9 cellular contexts compared by ENCODE assay signal in the genomic region with DNA sequence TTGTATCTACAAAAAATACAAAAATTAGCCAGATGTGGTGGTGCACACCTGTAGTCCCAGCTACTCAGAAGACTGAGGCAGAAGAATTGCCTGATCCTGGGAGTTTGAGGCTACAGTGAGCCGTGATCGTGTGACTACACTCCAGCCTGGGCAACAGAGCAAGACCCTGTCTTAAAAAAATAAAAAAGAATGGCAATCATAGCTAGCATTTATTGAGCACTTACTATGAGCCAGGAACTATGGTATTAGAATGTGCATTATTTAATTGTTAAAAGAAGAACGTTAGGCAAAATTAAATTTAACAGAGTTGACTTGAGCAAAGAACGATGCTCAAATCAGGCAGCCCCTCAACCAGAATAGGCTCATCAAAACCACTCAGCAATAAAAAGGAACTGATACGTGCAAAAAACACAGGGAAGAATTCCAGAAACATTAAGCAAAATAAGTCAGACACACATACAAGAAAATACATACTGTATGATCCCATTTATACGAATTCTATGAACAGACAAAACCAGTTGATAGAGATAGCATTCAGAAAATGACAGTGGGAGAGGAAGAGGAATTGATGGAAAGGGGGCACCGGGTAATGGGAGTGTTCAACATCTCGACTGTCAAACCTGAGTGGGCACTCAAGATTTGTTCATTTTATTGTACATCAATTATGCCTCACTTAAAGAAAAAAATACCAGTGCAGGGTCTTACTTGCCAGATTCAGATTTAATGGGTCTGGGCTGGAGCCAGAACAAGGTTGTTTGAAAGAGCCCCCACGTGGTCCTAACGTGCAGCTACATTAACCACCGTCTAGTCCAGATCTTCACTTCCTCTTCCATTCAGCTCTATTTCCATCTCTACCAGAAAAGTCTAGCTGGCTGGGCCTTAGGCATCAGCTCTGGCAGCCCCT. TPM values are rescaled to one million over a fixed set of nuclear protein-coding genes. Genes with fewer than 3 reads are reported as not detected.
A peak's percentile ranks its signal among the peaks of the same experiment; 100 is the strongest.
DNase-seq lines count a peak whose midpoint lies in the region; ATAC-seq and TF ChIP-seq lines count a peak whose summit lies in the region.
"Had no signal": no experiment of that assay in that cellular context is flagged by ENCODE, and none has a peak within 500 bp of the region (broad histone marks: within the 10 kb centered on the region; RNA-seq: fewer than 3 reads in every experiment).

No MANE protein-coding gene starts in this region.

- 60% methylated on average over 11 of the region's 11 CpGs for WGBS in esophagus muscularis mucosa

- ATAC-seq in Right ventricle myocardium superior (ENCODE audit: poor library complexity) (peak; percentile 28), Right ventricle myocardium inferior (no peak), HG03442 (IDR thresholded peaks at IDR 0.05; ENCODE audit: unreplicated experiment) (peak; percentile 52), T-cell (replicated peaks in 1 of 4) (peak; percentile 58 to 65 (median 62)), left colon (no peak), HG02571 (IDR thresholded peaks at IDR 0.05; ENCODE audit: unreplicated experiment) (no peak)
- peak; percentile 65 for ATAC-seq in stimulated activated naive CD8-positive, alpha-beta T cell treated with anti-CD3 and anti-CD28 coated beads, Interleukin-15, Interleukin-2, amounts not matched to agents 100 U/mL and 50 U/mL, for 24 hours

- no peak for DNase-seq in Right ventricle myocardium superior
- DNase-seq in Right ventricle myocardium inferior (ENCODE audit: missing footprints): no peak
- peak in 27 of 34 experiments; percentile 20 to 52 (median 39) for DNase-seq in T-cell
- no peak for DNase-seq in esophagus muscularis mucosa (ENCODE audit: extremely low spot score)
- peak; percentile 36 for DNase-seq in stimulated activated naive CD8-positive, alpha-beta T cell treated with anti-CD3 and anti-CD28 coated beads, Interleukin-15, Interleukin-2, amounts not matched to agents 100 U/mL and 50 U/mL, for 24 hours
- DNase-seq in left colon: no peak

- no peaks in the 10 kb centered on the region for H3K36me3 Mint-ChIP-seq in T-cell
- H3K36me3 Mint-ChIP-seq: brain had no signal

- peaks cover 15 to 40% (median 29%) of the 10 kb centered on the region in 4 donors for H3K4me1 ChIP-seq in esophagus muscularis mucosa

- H3K4me1 Mint-ChIP-seq in T-cell: peaks cover 20 to 30% (median 28%) of the 10 kb centered on the region in 3 donors

- no peaks in the 10 kb centered on the region for H3K9me3 ChIP-seq in esophagus muscularis mucosa

- intact Hi-C loops in Right ventricle myocardium superior (cut with DNase I) (no loop called here), Right ventricle myocardium inferior (cut with DNase I) (no loop called here), esophagus muscularis mucosa (cut with DNase I) (loop anchor here (5.0 kb wide), 1 partner anchor 40 kb away; no protein-coding TSS in a partner anchor), left colon (cut with DNase I, micrococcal nuclease) (no loop called here)

- no peak for TF ChIP-seq POLR2A in esophagus muscularis mucosa (IDR thresholded peaks at IDR 0.05; ENCODE audit: low read depth)

- no peak for TF ChIP-seq EP300 in esophagus muscularis mucosa (IDR thresholded peaks at IDR 0.05)

- POLR2A ChIA-PET in T-cell (lab: Charles Lee): interaction anchor here in 1 of 2 donors (0.6 kb wide), 1 partner anchor 79 kb away, joined by 3 read pairs; no protein-coding TSS in a partner anchor

- no peak overlapping the region for H3K4me3 Mint-ChIP-seq in T-cell
- H3K4me3 Mint-ChIP-seq: brain had no signal

- H3K27me3 ChIP-seq in esophagus muscularis mucosa: no peaks in the 10 kb centered on the region

- H3K27me3 Mint-ChIP-seq in T-cell: no peaks in the 10 kb centered on the region

- H3K27ac Mint-ChIP-seq in T-cell: peak overlapping the region; percentile 36 to 81

- H3K9me3 Mint-ChIP-seq in T-cell: no peaks in the 10 kb centered on the region

- CTCF ChIA-PET in T-cell (lab: Charles Lee): interaction anchor here (0.6 to 6.7 kb wide), 13 partner anchors 22 to 1626 kb away, joined by 3 to 74 read pairs (median 4); a partner anchor contains a TSS

- peak; percentile 9 to 38 (median 16) for TF ChIP-seq CTCF in esophagus muscularis mucosa (IDR thresholded peaks at IDR 0.05)

- no peaks in the 10 kb centered on the region for H3K36me3 ChIP-seq in esophagus muscularis mucosa

- no peak overlapping the region for H3K4me3 ChIP-seq in esophagus muscularis mucosa

- H3K27ac ChIP-seq in esophagus muscularis mucosa (replicated peaks in 1 of 4): no peak overlapping the region

RNA-seq across cellular contexts. Expression of a gene that starts 8.0 kb away (rescaled TPM):
- not detected for total RNA-seq in Right ventricle myocardium superior
- 0.46 TPM for total RNA-seq in Right ventricle myocardium inferior
- 1 to 10 TPM; 1.0 to 3.4 (median 2.6) TPM for total RNA-seq in T-cell
- 1 to 10 TPM in 3 of 4 donors, under 1 TPM in 1; 0.83 to 3.3 (median 1.8) TPM for total RNA-seq in esophagus muscularis mucosa
- 100 to 1,000 TPM; 289 to 459 TPM for total RNA-seq in left colon

RNA-seq across cellular contexts. Expression of a gene that starts 16.6 kb away (rescaled TPM):
- 23.2 TPM for total RNA-seq in Right ventricle myocardium superior
- 34.3 TPM for total RNA-seq in Right ventricle myocardium inferior
- total RNA-seq in T-cell: 1 to 10 TPM in 2 of 5 donors, under 1 TPM in 2, not detected in 1; 0.56 to 1.6 (median 1.2) TPM
- total RNA-seq in esophagus muscularis mucosa: 100 to 1,000 TPM; 117 to 144 (median 137) TPM
- total RNA-seq in left colon: 100 to 1,000 TPM; 120 to 129 TPM

RNA-seq across cellular contexts. Expression of a gene that starts 25.4 kb away (rescaled TPM):
- 47.9 TPM for total RNA-seq in Right ventricle myocardium superior
- 59.8 TPM for total RNA-seq in Right ventricle myocardium inferior
- total RNA-seq in T-cell: 10 to 100 TPM; 32.3 to 88.0 (median 86.5) TPM
- total RNA-seq in esophagus muscularis mucosa: 100 to 1,000 TPM; 146 to 464 (median 247) TPM
- 100 to 1,000 TPM; 140 to 170 TPM for total RNA-seq in left colon

RNA-seq across cellular contexts. Expression of a gene that starts 56.8 kb away (rescaled TPM):
- total RNA-seq in Right ventricle myocardium superior (0.22 TPM), Right ventricle myocardium inferior (0.49 TPM), T-cell (under 1 TPM in 2 of 5 donors, not detected in 3; 0.13 to 0.38 TPM), esophagus muscularis mucosa (under 1 TPM in 2 of 4 donors, not detected in 2; 0.52 to 0.75 TPM), left colon (100 to 1,000 TPM; 140 to 147 TPM)

Comparison
In these comparisons a context has a peak if more than half of its experiments do, and no peak if none do; other contexts are left out.
1. ATAC-seq: peak in Right ventricle myocardium superior (single experiment), HG03442 (single experiment), T-cell (4 of 4) and stimulated activated naive CD8-positive, alpha-beta T cell treated with anti-CD3 and anti-CD28 coated beads, Interleukin-15, Interleukin-2, amounts not matched to agents 100 U/mL and 50 U/mL, for 24 hours (single experiment); none in Right ventricle myocardium inferior (single experiment), left colon (single experiment) and HG02571 (single experiment).
2. DNase-seq: peak in T-cell (27 of 34) and stimulated activated naive CD8-positive, alpha-beta T cell treated with anti-CD3 and anti-CD28 coated beads, Interleukin-15, Interleukin-2, amounts not matched to agents 100 U/mL and 50 U/mL, for 24 hours (single experiment); none in Right ventricle myocardium superior (single experiment), Right ventricle myocardium inferior (single experiment), esophagus muscularis mucosa (single experiment) and left colon (0 of 2).
3. RNA of a gene that starts 8.0 kb away (total RNA-seq): 289 to 459 TPM in left colon; 1.0 to 3.4 TPM in T-cell, 0.83 to 3.3 TPM in esophagus muscularis mucosa, 0.46 TPM in Right ventricle myocardium inferior (single experiment) and not detected in Right ventricle myocardium superior (single experiment); every median in the first group is over 10 times any median in the second.